In the genomic region with DNA sequence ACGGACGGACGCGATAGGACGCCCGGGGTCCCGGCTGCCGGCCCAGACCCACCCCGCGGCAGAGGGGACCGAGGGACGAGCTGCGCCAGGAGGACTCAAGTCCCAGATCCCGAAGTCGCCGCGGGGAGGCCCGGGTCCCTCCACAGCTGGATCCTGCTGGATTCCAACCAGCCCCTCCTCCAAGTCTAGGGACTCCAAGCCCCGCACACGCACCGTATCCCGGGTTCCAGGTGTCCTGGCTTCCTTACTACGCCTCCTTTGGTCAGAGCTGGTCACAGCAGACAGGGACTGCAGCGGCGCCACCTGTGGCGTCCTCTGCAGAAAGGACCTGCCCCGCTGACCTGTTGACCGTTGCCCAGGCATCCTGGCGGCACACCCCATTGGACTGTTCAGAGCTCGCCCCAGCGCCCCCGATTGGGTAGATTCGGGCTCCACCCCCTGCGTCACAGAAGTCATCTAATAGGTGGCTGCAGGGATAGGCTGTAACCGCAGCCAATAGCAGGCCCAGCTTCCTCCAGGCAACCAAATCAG, we compare ENCODE assay signal across 14 cellular contexts. TPM values are rescaled to one million over a fixed set of nuclear protein-coding genes. Genes with fewer than 3 reads are reported as not detected.
A peak's percentile ranks its signal among the peaks of the same experiment; 100 is the strongest.
DNase-seq lines count a peak whose midpoint lies in the region; ATAC-seq and TF ChIP-seq lines count a peak whose summit lies in the region.
"Had no signal": no experiment of that assay in that cellular context is flagged by ENCODE, and none has a peak within 500 bp of the region (broad histone marks: within the 10 kb centered on the region; RNA-seq: fewer than 3 reads in every experiment).

No MANE protein-coding gene starts in this region.

- H3K4me3 ChIP-seq in transverse colon, result no peak overlapping the region
- no peak overlapping the region for H3K4me3 ChIP-seq in GM23248
- H3K4me3 ChIP-seq: thoracic aorta had no signal

- no peaks in the 10 kb centered on the region for H4K20me1 ChIP-seq in H9 (ENCODE audit: control insufficient read depth, insufficient read depth, insufficient read length)
- no peaks in the 10 kb centered on the region for H4K20me1 ChIP-seq in GM23248 (ENCODE audit: insufficient read depth)

- H3K27me3 ChIP-seq in H9 (ENCODE audit: insufficient read depth, low read length) (no peaks in the 10 kb centered on the region), transverse colon (no peaks in the 10 kb centered on the region), GM23248 (replicated peaks; ENCODE audit: insufficient read depth) (no peaks in the 10 kb centered on the region)

- H4K91ac ChIP-seq in H9 (ENCODE audit: insufficient read length, low read depth, low read length), result no peak overlapping the region

- no peak overlapping the region for H3K18ac ChIP-seq in H9 (ENCODE audit: insufficient read length, low read depth, low read length)

- no CpG with 5 or more reads among the region's 35 CpGs for WGBS in H9 (ENCODE audit: extremely low coverage, insufficient read length, low lambda C conversion rate)
- 59% methylated on average over 33 of the region's 35 CpGs; no CpG with 5 or more reads in 1 of the 2 donors for WGBS in transverse colon (ENCODE audit: low coverage in 1 of 2), 2 donors
- 18 to 22% methylated on average over 15 to 35 of the region's 35 CpGs for WGBS in GM23248 (ENCODE audit: low coverage in 1 of 2, low lambda C conversion rate in 2 of 2, missing lambda C conversion rate in 2 of 2), 2 experiments

- H4K8ac ChIP-seq in H9 (replicated peaks; ENCODE audit: insufficient read length, low read depth, low read length), result no peak overlapping the region

- ATAC-seq in GM19035 (IDR thresholded peaks at IDR 0.05; ENCODE audit: unreplicated experiment), result no peak
- ATAC-seq in left lobe of liver, result no peak

- H3T11ph ChIP-seq in H9 (ENCODE audit: low read length), result no peak overlapping the region

- H2AFZ ChIP-seq in H9 (ENCODE audit: low read length) (no peak overlapping the region), GM23248 (no peak overlapping the region)

- peaks cover 53 to 68% of the 10 kb centered on the region in 2 experiments for H3K9me3 Mint-ChIP-seq in H9

- H3K27ac ChIP-seq in H9 (ENCODE audit: insufficient read length, low read depth, low read length), result no peak overlapping the region
- H3K27ac ChIP-seq in transverse colon, result no peak overlapping the region
- no peak overlapping the region for H3K27ac ChIP-seq in GM23248
- H3K27ac ChIP-seq: thoracic aorta had no signal

- H2BK12ac ChIP-seq in H9 (ENCODE audit: insufficient read length, low read depth, low read length), result no peak overlapping the region

- H3K4me2 ChIP-seq in H9 (ENCODE audit: insufficient read depth, insufficient read length, low read length), result no peak overlapping the region
- no peak overlapping the region for H3K4me2 ChIP-seq in GM23248 (ENCODE audit: unreplicated experiment)

- no peak overlapping the region for H2BK5ac ChIP-seq in H9 (ENCODE audit: insufficient read length, low read length)

- no peak overlapping the region for H3K14ac ChIP-seq in H9 (ENCODE audit: insufficient read depth, low read length)

- no peak for TF ChIP-seq EP300 in transverse colon (IDR thresholded peaks at IDR 0.05; ENCODE audit: low read depth)

- no peak overlapping the region for H3K4ac ChIP-seq in H9 (ENCODE audit: low read depth, low read length)

- no peak overlapping the region for H2BK15ac ChIP-seq in H9 (ENCODE audit: low read depth, low read length)

- no peaks in the 10 kb centered on the region for H3K23me2 ChIP-seq in H9 (ENCODE audit: insufficient read length, low read depth, low read length, poor library complexity, severe bottlenecking)

- no peak overlapping the region for H3K4me3 Mint-ChIP-seq in H9
- H3K4me3 Mint-ChIP-seq: brain had no signal

- peaks cover 13 to 28% (median 22%) of the 10 kb centered on the region in 3 experiments for H3K36me3 Mint-ChIP-seq in H9 (ENCODE audit: insufficient read depth in 1 of 3, low read depth in 3 of 3)

- H3K79me2 ChIP-seq in H9 (ENCODE audit: insufficient read depth, low read length) (no peaks in the 10 kb centered on the region), GM23248 (ENCODE audit: insufficient read depth) (no peaks in the 10 kb centered on the region)

- no peak overlapping the region for H2BK120ac ChIP-seq in H9 (ENCODE audit: low read depth, low read length, poor library complexity, severe bottlenecking)

- peak; percentile 42; the same call in 2 of the 3 replicates for TF ChIP-seq CTCF in H9 (conservative IDR thresholded peaks at IDR 0.05)
- no peak for TF ChIP-seq CTCF in transverse colon (IDR thresholded peaks at IDR 0.05)

- H3K4me1 Mint-ChIP-seq in H9, result no peaks in the 10 kb centered on the region
- H3K4me1 Mint-ChIP-seq: brain had no signal

- H3K27ac Mint-ChIP-seq in H9, result no peak overlapping the region
- H3K27ac Mint-ChIP-seq: brain, progenitor cell of endocrine pancreas had no signal

- intact Hi-C loops in transverse colon (cut with DNase I; ENCODE audit: low total_unique reads), result no loop called here

- in situ Hi-C loops in transverse colon (cut with MboI; ENCODE audit: low pct_ligation_motif_present in 1 of 4, low pct_unique_long_range_greater_than_20kb in 1 of 4, low sequenced_read_pairs in 3 of 4), result no loop called here
- in situ Hi-C loops in GM23248 (cut with MboI), result no loop called here

- H3K4me1 ChIP-seq in H9 (ENCODE audit: insufficient read depth, low read length), result no peaks in the 10 kb centered on the region
- no peaks in the 10 kb centered on the region for H3K4me1 ChIP-seq in transverse colon
- H3K4me1 ChIP-seq in GM23248 (ENCODE audit: insufficient read depth), result no peaks in the 10 kb centered on the region

- H4K5ac ChIP-seq in H9 (ENCODE audit: insufficient read length, low read depth, low read length), result no peak overlapping the region

- no peak for TF ChIP-seq POLR2A in transverse colon (IDR thresholded peaks at IDR 0.05)

- peak; percentile 39 for DNase-seq in H9
- peak; percentile 11 for DNase-seq in cerebellum (ENCODE audit: low spot score)
- DNase-seq in iPS-NIHi11 (ENCODE audit: low spot score), result peak; percentile 47
- DNase-seq in putamen (ENCODE audit: low spot score), result peak; percentile 83
- DNase-seq in transverse colon, result no peak
- DNase-seq in GM23248, result no peak
- DNase-seq in left lobe of liver (ENCODE audit: low spot score), result no peak
- DNase-seq: activated gamma-delta T cell treated with Interleukin-2 at 50 U/mL for 16 hours; effector CD4-positive, alpha-beta T cell; NCI-H146 had no signal

- H3K56ac ChIP-seq in H9 (ENCODE audit: insufficient read length, low read depth, low read length), result no peak overlapping the region

- peaks cover 8% of the 10 kb centered on the region for H3K9me3 ChIP-seq in H9 (ENCODE audit: control insufficient read depth, low read depth, low read length)
- peaks cover 13 to 17% of the 10 kb centered on the region in 2 donors for H3K9me3 ChIP-seq in transverse colon
- no peaks in the 10 kb centered on the region for H3K9me3 ChIP-seq in GM23248 (ENCODE audit: low read depth)

- no peak overlapping the region for H3K23ac ChIP-seq in H9 (ENCODE audit: insufficient read length, low read depth, low read length)

- no peaks in the 10 kb centered on the region for H3K9me2 ChIP-seq in GM23248 (ENCODE audit: insufficient read depth)

- no peak overlapping the region for H2BK20ac ChIP-seq in H9 (ENCODE audit: low read depth, low read length, poor library complexity, severe bottlenecking)

- H2AK5ac ChIP-seq in H9 (ENCODE audit: insufficient read length, low read length), result no peak overlapping the region

- H3K36me3 ChIP-seq in transverse colon (peaks cover 0 to 8% (median 0%) of the 10 kb centered on the region in 4 donors), GM23248 (ENCODE audit: low read depth) (no peaks in the 10 kb centered on the region)
- H3K36me3 ChIP-seq: thoracic aorta had no signal

- H3F3A ChIP-seq in GM23248 (ENCODE audit: insufficient read depth), result no peaks in the 10 kb centered on the region

- H3K27me3 Mint-ChIP-seq in H9 (ENCODE audit: low read depth), result no peaks in the 10 kb centered on the region; the same call in 1 of the 2 replicates
- H3K27me3 Mint-ChIP-seq: progenitor cell of endocrine pancreas had no signal

- no peaks in the 10 kb centered on the region for H3K79me1 ChIP-seq in H9 (ENCODE audit: insufficient read depth, low read depth, low read length, poor library complexity, severe bottlenecking)

- H3K9ac ChIP-seq in H9 (ENCODE audit: extremely low read depth, insufficient read length, low read length), result no peak overlapping the region
- no peak overlapping the region for H3K9ac ChIP-seq in GM23248

RNA-seq across cellular contexts. Expression of a gene that starts 29.0 kb away (rescaled TPM):
- total RNA-seq in H9 (2021) (2.1 and 3.8 TPM in 2 replicates), cerebellum (20.0 TPM), transverse colon (1 to 10 TPM; 1.1 to 4.1 (median 2.2) TPM), left lobe of liver (0.65 TPM)
- 2.7 and 4.2 TPM in 2 replicates for total RNA-seq in GM23248 (2014; rRNA removed; shearing (Covaris generic))
- polyA plus RNA-seq in GM23248 (2016; fragmentation: Nextera tagmentation; extraction: Ambion mirVana), result 1.1 and 1.6 TPM in 2 replicates

RNA-seq across cellular contexts. Expression of a gene that starts 37.7 kb away (rescaled TPM):
- 9.4 and 11.3 TPM in 2 replicates for total RNA-seq in H9 (2021)
- 25.8 TPM for total RNA-seq in cerebellum
- 10 to 100 TPM; 16.4 to 25.6 (median 19.6) TPM for total RNA-seq in transverse colon
- 3.7 and 8.3 TPM in 2 replicates for total RNA-seq in GM23248 (2014; rRNA removed; shearing (Covaris generic))
- polyA plus RNA-seq in GM23248 (2016; fragmentation: Nextera tagmentation; extraction: Ambion mirVana), result 5.1 and 5.6 TPM in 2 replicates
- 5.3 TPM for total RNA-seq in left lobe of liver

Comparison
In these comparisons a context has a peak if more than half of its experiments do, and no peak if none do; other contexts are left out.
1. DNase-seq: peak in H9 (single experiment), cerebellum (single experiment), iPS-NIHi11 (single experiment) and putamen (single experiment); none in transverse colon (single experiment), GM23248 (single experiment) and left lobe of liver (single experiment).